9 cellular contexts compared by ENCODE assay signal in the genomic region with DNA sequence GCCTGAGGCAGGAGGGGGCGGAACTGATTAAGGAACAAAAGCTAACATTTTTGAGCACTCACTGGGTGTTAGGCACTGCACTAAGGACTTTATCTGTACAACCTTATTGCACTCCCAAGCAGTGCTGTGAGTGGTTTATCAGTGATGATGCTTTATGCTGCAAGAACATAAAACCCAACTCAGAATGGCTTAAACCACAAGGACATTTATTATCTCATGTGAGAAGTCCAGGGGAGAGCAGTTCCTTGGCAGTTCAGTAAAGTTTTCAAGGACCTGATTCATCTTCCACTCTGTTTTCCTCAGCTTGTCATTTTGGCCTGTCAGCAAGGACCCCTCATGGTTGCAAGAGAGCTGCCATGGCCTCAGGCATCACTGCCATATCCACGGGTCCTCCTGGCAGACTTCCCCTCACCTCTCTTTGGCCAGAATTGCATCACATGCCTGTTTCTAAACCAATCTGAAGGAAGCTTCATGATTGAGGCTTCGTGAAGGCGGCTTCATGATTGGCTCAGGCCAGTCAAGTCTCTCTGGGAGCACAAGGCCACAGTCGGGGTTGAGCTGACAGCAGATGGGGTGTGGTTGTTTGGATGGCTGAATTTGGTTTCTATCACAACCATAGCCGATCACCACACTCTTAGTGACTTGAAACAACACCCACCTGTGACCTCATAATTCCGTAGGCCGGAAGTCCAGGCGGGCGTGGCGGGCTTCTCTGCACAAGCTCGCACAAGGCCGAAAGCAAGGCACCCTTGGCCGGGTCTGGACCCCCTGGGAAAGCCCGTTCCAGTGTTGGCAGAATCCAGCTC. TPM values are rescaled to one million over a fixed set of nuclear protein-coding genes. Genes with fewer than 3 reads are reported as not detected.
A peak's percentile ranks its signal among the peaks of the same experiment; 100 is the strongest.
DNase-seq lines count a peak whose midpoint lies in the region; ATAC-seq, FAIRE-seq and TF ChIP-seq lines count a peak whose summit lies in the region.
"Had no signal": no experiment of that assay in that cellular context is flagged by ENCODE, and none has a peak within 500 bp of the region (broad histone marks: within the 10 kb centered on the region; RNA-seq: fewer than 3 reads in every experiment).

No MANE protein-coding gene starts in this region.

- H3K4me1 ChIP-seq in parathyroid adenoma = no peaks in the 10 kb centered on the region

- H3K4me2 ChIP-seq in parathyroid adenoma (ENCODE audit: low read length) = no peak overlapping the region
- H3K4me2 ChIP-seq: SK-N-SH had no signal

- no peaks in the 10 kb centered on the region for H3K79me2 ChIP-seq in parathyroid adenoma

- no peak overlapping the region for H3K9ac ChIP-seq in parathyroid adenoma
- H3K9ac ChIP-seq: SK-N-SH had no signal

- TF ChIP-seq CTCF in bronchial epithelial cell (IDR thresholded peaks at IDR 0.05; ENCODE audit: insufficient read depth, low read length, severe bottlenecking) = no peak
- no peak for TF ChIP-seq CTCF in parathyroid adenoma (IDR thresholded peaks at IDR 0.05)

- ATAC-seq in HG03521 (IDR thresholded peaks at IDR 0.05; ENCODE audit: unreplicated experiment) (peak; percentile 74), GM19467 (IDR thresholded peaks at IDR 0.05; ENCODE audit: unreplicated experiment) (no peak)

- H3K9me3 ChIP-seq in parathyroid adenoma (ENCODE audit: control insufficient read depth, low read length) = no peaks in the 10 kb centered on the region
- H3K9me3 ChIP-seq: SK-N-SH had no signal

- DNase-seq in GM19238 (ENCODE audit: insufficient read length, low spot score) = peak; percentile 44
- DNase-seq in bronchial epithelial cell (ENCODE audit: low read depth) = no peak
- no peak for DNase-seq in SK-N-DZ (ENCODE audit: low spot score)
- no peak for DNase-seq in NCI-H510A treated with DMSO at 0.1 percent for 48 hours (lab: John Stamatoyannopoulos, UW)
- no peak for DNase-seq in kidney glomerular epithelial cell (lab: John Stamatoyannopoulos, UW)
- DNase-seq: SK-N-SH had no signal

- peak; percentile 64 for FAIRE-seq in bronchial epithelial cell (lab: Jason Lieb, UNC)

- H3K27ac ChIP-seq in parathyroid adenoma = peak overlapping the region; percentile 61

- H3K27me3 ChIP-seq in bronchial epithelial cell (ENCODE audit: control insufficient read depth, insufficient read depth, low read length) (no peaks in the 10 kb centered on the region), parathyroid adenoma (ENCODE audit: control insufficient read depth, insufficient read depth, low read length) (no peaks in the 10 kb centered on the region)

- H2AFZ ChIP-seq in parathyroid adenoma = no peak overlapping the region

- H3K36me3 ChIP-seq in bronchial epithelial cell (ENCODE audit: control insufficient read depth, insufficient read depth, low read length) = no peaks in the 10 kb centered on the region
- no peaks in the 10 kb centered on the region for H3K36me3 ChIP-seq in parathyroid adenoma (ENCODE audit: control insufficient read depth, insufficient read depth, low read length)

- H3K4me3 ChIP-seq in bronchial epithelial cell (ENCODE audit: low read depth, low read length) (no peak overlapping the region), parathyroid adenoma (ENCODE audit: low read depth, low read length) (no peak overlapping the region)

RNA-seq across cellular contexts. Expression of a gene that starts 15.8 kb away (rescaled TPM):
- total RNA-seq in bronchial epithelial cell = under 0.01 TPM in 1 of 2 replicates, not detected in the other
- polyA plus RNA-seq in SK-N-DZ (2014; cell fraction: cytosol; rRNA removed) = not detected in 2 replicates
- polyA plus RNA-seq in SK-N-DZ (2014; cell fraction: nucleus; rRNA removed) = not detected in 2 replicates
- polyA plus RNA-seq: SK-N-SH had no signal

RNA-seq across cellular contexts. Expression of a gene that starts 23.1 kb away (rescaled TPM):
- under 0.01 and 0.51 TPM in 2 replicates for total RNA-seq in bronchial epithelial cell
- 0.06 TPM in 1 of 2 replicates, not detected in the other for polyA plus RNA-seq in SK-N-DZ (2014; cell fraction: cytosol; rRNA removed)
- 0.62 TPM in 1 of 2 replicates, not detected in the other for polyA plus RNA-seq in SK-N-DZ (2014; cell fraction: nucleus; rRNA removed)
- polyA plus RNA-seq: SK-N-SH had no signal

RNA-seq across cellular contexts. Expression of a gene that starts 43.7 kb away (rescaled TPM):
- total RNA-seq in bronchial epithelial cell = not detected in 2 replicates
- polyA plus RNA-seq in SK-N-DZ (2014; cell fraction: cytosol; rRNA removed) = not detected in 2 replicates
- not detected in 2 replicates for polyA plus RNA-seq in SK-N-DZ (2014; cell fraction: nucleus; rRNA removed)
- polyA plus RNA-seq: SK-N-SH had no signal
